In the genomic region with DNA sequence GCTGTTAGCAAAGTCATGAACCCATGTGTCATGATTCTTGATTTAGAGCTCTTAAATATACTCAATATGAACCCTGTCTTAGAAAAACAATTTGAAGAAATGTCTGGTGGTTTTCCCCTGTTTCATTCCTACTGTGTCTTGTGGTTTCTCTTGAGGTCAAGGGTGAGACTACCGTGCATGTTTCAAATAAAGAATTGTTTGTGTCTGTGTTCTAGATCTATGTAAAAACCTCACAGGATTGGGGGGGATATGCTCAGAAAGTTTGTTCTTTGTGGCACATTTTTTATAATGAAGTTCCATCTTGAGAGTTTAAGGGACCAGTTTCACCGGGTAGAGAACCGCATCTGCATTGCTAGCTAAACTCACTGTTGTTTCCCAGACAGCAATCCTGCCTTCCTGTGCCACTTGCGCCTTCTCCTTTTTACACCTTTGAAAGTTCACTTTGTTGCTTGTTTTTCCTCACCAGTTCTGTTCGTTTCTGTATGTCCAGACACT, we compare ENCODE assay signal across 8 cellular contexts. TPM values are rescaled to one million over a fixed set of nuclear protein-coding genes. Genes with fewer than 3 reads are reported as not detected.
DNase-seq lines count a peak whose midpoint lies in the region; ATAC-seq and TF ChIP-seq lines count a peak whose summit lies in the region.

No MANE protein-coding gene starts in this region.

- ATAC-seq in GM18907 (IDR thresholded peaks at IDR 0.05; ENCODE audit: unreplicated experiment) = peak; percentile 73
- ATAC-seq in HG03108 (IDR thresholded peaks at IDR 0.05; ENCODE audit: unreplicated experiment) = peak; percentile 60
- ATAC-seq in foreskin keratinocyte = no peak
- ATAC-seq in GM19328 (IDR thresholded peaks at IDR 0.05; ENCODE audit: unreplicated experiment) = no peak

- no peak overlapping the region for H3K27ac ChIP-seq in foreskin keratinocyte

- DNase-seq in AG08395 (ENCODE audit: low spot score) = peak; percentile 13
- DNase-seq in T-helper 1 cell = peak in 3 of 5 donors; percentile 19 to 82 (median 22)
- peak; percentile 20 to 32 for DNase-seq in foreskin keratinocyte
- DNase-seq in DMS53 (lab: John Stamatoyannopoulos, UW) = no peak
- no peak for DNase-seq in HuH-7 (ENCODE audit: low spot score)

- TF ChIP-seq CTCF in foreskin keratinocyte (conservative IDR thresholded peaks at IDR 0.05) = no peak

- no peaks in the 10 kb centered on the region for H3K27me3 ChIP-seq in foreskin keratinocyte

- peaks cover 12% of the 10 kb centered on the region for H3K4me1 ChIP-seq in foreskin keratinocyte

RNA-seq across cellular contexts. Expression of a gene that starts 30.9 kb away (rescaled TPM):
- total RNA-seq in foreskin keratinocyte = 116 and 154 TPM in 2 replicates
- 126 and 164 TPM in 2 replicates for polyA plus RNA-seq in foreskin keratinocyte

RNA-seq across cellular contexts. Expression of a gene that starts 54.4 kb away (rescaled TPM):
- 26.1 and 28.5 TPM in 2 replicates for total RNA-seq in foreskin keratinocyte
- 37.6 and 42.0 TPM in 2 replicates for polyA plus RNA-seq in foreskin keratinocyte

Comparison
In these comparisons a context has a peak if more than half of its experiments do, and no peak if none do; other contexts are left out.
1. DNase-seq: peak in AG08395 (single experiment), T-helper 1 cell (3 of 5) and foreskin keratinocyte (2 of 2); none in DMS53 (single experiment) and HuH-7 (single experiment).
2. ATAC-seq: peak in GM18907 (single experiment) and HG03108 (single experiment); none in foreskin keratinocyte (single experiment) and GM19328 (single experiment).